In genomic region chr14:64410084-64410774, GRCh38 we compare ENCODE assay signal across 2 cellular contexts.
A peak's percentile ranks its signal among the peaks of the same experiment; 100 is the strongest.
TF ChIP-seq lines count a peak whose summit lies in the region.

No MANE protein-coding gene starts in this region.

TF ChIP-seq in IMR-90, 13 proteins besides CTCF, POLR2A, EP300 and RAD21:
- TF ChIP-seq RCOR1 (IDR thresholded peaks at IDR 0.05; ENCODE audit: insufficient replicate concordance, low read length), result no peak
- TF ChIP-seq MAZ (IDR thresholded peaks at IDR 0.05; ENCODE audit: borderline replicate concordance, low read depth, low read length), result no peak
- TF ChIP-seq CHD1 (IDR thresholded peaks at IDR 0.05; ENCODE audit: low read depth, low read length), result no peak
- TF ChIP-seq FOS (IDR thresholded peaks at IDR 0.05; ENCODE audit: low read depth, low read length), result no peak
- no peak for TF ChIP-seq RFX5 (IDR thresholded peaks at IDR 0.05; ENCODE audit: low read depth, low read length)
- peak; percentile 61 for TF ChIP-seq CEBPB (IDR thresholded peaks at IDR 0.05; ENCODE audit: low read depth, low read length)
- TF ChIP-seq BHLHE40 (IDR thresholded peaks at IDR 0.05; ENCODE audit: low read depth, low read length), result no peak

TF ChIP-seq in GM12878, 131 proteins besides CTCF, POLR2A, EP300 and RAD21:
- TF ChIP-seq ZNF207 (IDR thresholded peaks at IDR 0.05; ENCODE audit: borderline replicate concordance) (no peak), SPI1 (IDR thresholded peaks at IDR 0.05; ENCODE audit: borderline replicate concordance, insufficient read depth, low read depth, low read length) (no peak), EED (IDR thresholded peaks at IDR 0.05; ENCODE audit: low read depth) (no peak), RFX5 (IDR thresholded peaks at IDR 0.05; ENCODE audit: low read depth, low read length) (no peak), YBX1 (IDR thresholded peaks at IDR 0.05) (no peak), BRCA1 (IDR thresholded peaks at IDR 0.05; ENCODE audit: low read depth, low read length) (no peak), CBX5 (IDR thresholded peaks at IDR 0.05; ENCODE audit: low read depth) (no peak), GATAD2B (conservative IDR thresholded peaks at IDR 0.05; ENCODE audit: low read depth) (no peak), E2F4 (IDR thresholded peaks at IDR 0.05; ENCODE audit: low read depth, low read length) (no peak)
